10 cellular contexts compared by ENCODE assay signal in genomic region chr1:153611024-153611352, GRCh38. TPM values are rescaled to one million over a fixed set of nuclear protein-coding genes. Genes with fewer than 3 reads are reported as not detected.
DNase-seq lines count a peak whose midpoint lies in the region; TF ChIP-seq lines count a peak whose summit lies in the region.
"Had no signal": no experiment of that assay in that cellular context is flagged by ENCODE, and none has a peak within 500 bp of the region (broad histone marks: within the 10 kb centered on the region; RNA-seq: fewer than 3 reads in every experiment).

No MANE protein-coding gene starts in this region.

- H3K4me1 ChIP-seq in liver (ENCODE audit: control insufficient read depth in 4 of 4, insufficient read depth in 4 of 4, low read length in 3 of 4), result peaks cover 16 to 47% (median 35%) of the 10 kb centered on the region in 4 donors

- DNase-seq in AG04449 (ENCODE audit: low read depth, low spot score), result no peak
- peak; percentile 79 for DNase-seq in SW480 (ENCODE audit: low spot score)
- DNase-seq in GM10266 (ENCODE audit: extremely low spot score), result no peak
- DNase-seq in medulla oblongata (ENCODE audit: extremely low spot score), result no peak
- no peak for DNase-seq in activated CD8-positive, alpha-beta memory T cell treated with anti-CD3 and anti-CD28 coated beads, Interleukin-2, amount 50 U/mL, for 48 hours
- DNase-seq: central memory CD4-positive, alpha-beta T cell; left lung; NCI-H2171 treated with DMSO at 0.1 percent for 48 hours had no signal

- no peak overlapping the region for H3K9ac ChIP-seq in liver (ENCODE audit: low read depth in 1 of 2, low read length in 2 of 2)
- H3K9ac ChIP-seq: BLaER1 had no signal

- POLR2A ChIA-PET in AG04449 (lab: Yijun Ruan, JAX), result interaction anchor here (1.0 to 9.4 kb wide), 2 partner anchors 12 to 16 kb away, joined by 4 to 127 read pairs; partner anchors contain the start of gene S100A13

- no peaks in the 10 kb centered on the region for H3K9me3 ChIP-seq in liver (ENCODE audit: control insufficient read depth in 4 of 4, low read length in 3 of 4)
- H3K9me3 ChIP-seq: BLaER1, left lung had no signal

- H3K4me3 ChIP-seq in AG04449 (ENCODE audit: low read depth, low read length) (peak overlapping the region; percentile 83), liver (ENCODE audit: low read depth in 1 of 3, low read length in 3 of 3) (no peak overlapping the region)
- H3K4me3 ChIP-seq: BLaER1 had no signal

- 81% methylated on average over 4 of the region's 4 CpGs for WGBS in liver

- H3K27ac ChIP-seq in liver (ENCODE audit: low read depth in 1 of 2, low read length in 2 of 2), result peak overlapping the region; percentile 94 to 99
- H3K27ac ChIP-seq: BLaER1 had no signal

- peaks cover 0 to 10% (median 5%) of the 10 kb centered on the region in 4 donors for H3K36me3 ChIP-seq in liver (ENCODE audit: control insufficient read depth in 4 of 4, insufficient read depth in 3 of 4, low read depth in 1 of 4, low read length in 3 of 4)
- H3K36me3 ChIP-seq: BLaER1 had no signal

- CTCF ChIA-PET in AG04449 (lab: Yijun Ruan, JAX), result interaction anchor here (3.4 to 12.8 kb wide), 5 partner anchors 10 to 102 kb away, joined by 19 to 178 read pairs (median 93); partner anchors contain the start of genes CHTOP, S100A1 and S100A13

- TF ChIP-seq RAD21 in liver (IDR thresholded peaks at IDR 0.05), result no peak

- TF ChIP-seq CTCF in AG04449 (IDR thresholded peaks at IDR 0.05; ENCODE audit: insufficient read depth, low read length, missing control alignments), result no peak
- no peak for TF ChIP-seq CTCF in liver (IDR thresholded peaks at IDR 0.05; ENCODE audit: low read depth, low read length, missing input control)
- TF ChIP-seq CTCF in GM10266 (IDR thresholded peaks at IDR 0.05; ENCODE audit: control insufficient read depth, insufficient read depth, low read depth, missing control alignments), result no peak

- H3K27me3 ChIP-seq in liver (ENCODE audit: control insufficient read depth in 4 of 4, insufficient read depth in 4 of 4, low read length in 3 of 4), result no peaks in the 10 kb centered on the region
- H3K27me3 ChIP-seq: BLaER1, left lung had no signal

TF ChIP-seq in liver, 16 proteins besides CTCF, POLR2A, EP300 and RAD21:
- TF ChIP-seq HNF4A (conservative IDR thresholded peaks at IDR 0.05) (no peak), HNF4G (IDR thresholded peaks at IDR 0.05) (no peak), FOXA2 (IDR thresholded peaks at IDR 0.05) (no peak), NR2F2 (IDR thresholded peaks at IDR 0.05) (no peak), TAF1 (conservative IDR thresholded peaks at IDR 0.05) (no peak)
- TF ChIP-seq, protein P1, sequence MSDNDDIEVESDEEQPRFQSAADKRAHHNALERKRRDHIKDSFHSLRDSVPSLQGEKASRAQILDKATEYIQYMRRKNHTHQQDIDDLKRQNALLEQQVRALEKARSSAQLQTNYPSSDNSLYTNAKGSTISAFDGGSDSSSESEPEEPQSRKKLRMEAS (IDR thresholded peaks at IDR 0.05), result no peak
TF ChIP-seq in liver: peak in this region for 0.

RNA-seq across cellular contexts. Expression of gene S100A16, which starts 1.9 kb away (rescaled TPM):
- 10 to 100 TPM; 27.3 to 53.6 TPM for total RNA-seq in liver
- 100 to 1,000 TPM; 110 to 142 TPM for polyA plus RNA-seq in liver

RNA-seq across cellular contexts. Expression of gene S100A14, which starts 5.1 kb away (rescaled TPM):
- 1 to 10 TPM; 1.7 to 4.4 TPM for total RNA-seq in liver
- 1 to 10 TPM; 2.3 to 4.3 TPM for polyA plus RNA-seq in liver

RNA-seq across cellular contexts. Expression of gene S100A13, which starts 16.3 kb away (rescaled TPM):
- total RNA-seq in liver, result 10 to 100 TPM in 1 of 2 donors, 1 to 10 TPM in 1; 5.3 to 10.8 TPM
- polyA plus RNA-seq in liver, result 10 to 100 TPM; 20.5 to 23.0 TPM

RNA-seq across cellular contexts. Expression of gene S100A1, which starts 17.2 kb away (rescaled TPM):
- under 1 TPM; 0.33 TPM for total RNA-seq in liver
- polyA plus RNA-seq in liver, result under 1 TPM; 0.21 to 0.25 TPM

RNA-seq across cellular contexts. Expression of gene CHTOP, which starts 22.9 kb away (rescaled TPM):
- 10 to 100 TPM; 26.8 to 30.9 TPM for total RNA-seq in liver
- 10 to 100 TPM; 16.4 to 21.9 TPM for polyA plus RNA-seq in liver
